ENCODE assay signal across 14 cellular contexts in genomic region chr6:43222418-43223059, GRCh38. TPM values are rescaled to one million over a fixed set of nuclear protein-coding genes. Genes with fewer than 3 reads are reported as not detected.
DNase-seq lines count a peak whose midpoint lies in the region; ATAC-seq and TF ChIP-seq lines count a peak whose summit lies in the region.
"Had no signal": no experiment of that assay in that cellular context is flagged by ENCODE, and none has a peak within 500 bp of the region (broad histone marks: within the 10 kb centered on the region; RNA-seq: fewer than 3 reads in every experiment).

No MANE protein-coding gene starts in this region.

- ATAC-seq in Right ventricle myocardium inferior (no peak), right cardiac atrium (no peak), RWPE2 (ENCODE audit: low read depth) (0 out of 3 replicates have a peak, but pooled peaks have one; percentile 10), HG03196 (IDR thresholded peaks at IDR 0.05; ENCODE audit: unreplicated experiment) (no peak)
- no peak for ATAC-seq in stimulated activated memory B cell treated with anti-CD40 and anti-IgM and Interleukin-4, amounts not matched to agents 10 μg/mL and 1 μg/mL and 100 μg/mL, for 72 hours

- peak; percentile 33 for DNase-seq in Right ventricle myocardium inferior (ENCODE audit: missing footprints)
- DNase-seq in right cardiac atrium, result no peak
- DNase-seq in RWPE2 (ENCODE audit: low spot score), result peak; percentile 36
- DNase-seq in effector memory CD4-positive, alpha-beta T cell, result no peak
- no peak for DNase-seq in activated gamma-delta T cell treated with Interleukin-2 at 50 U/mL for 16 hours
- DNase-seq in MG63, result no peak
- DNase-seq: activated CD4-positive, alpha-beta T cell treated with anti-CD3 and anti-CD28 coated beads for 1 hour; AML-193; DMS53; glutamatergic neuron; NCI-H187 treated with DMSO at 0.1 percent for 48 hours; NCI-H524 had no signal

- H3K4me1 Mint-ChIP-seq in stimulated activated memory B cell treated with anti-CD40 and anti-IgM and Interleukin-4, amounts not matched to agents 10 μg/mL and 1 μg/mL and 100 μg/mL, for 72 hours, result peaks cover 65% of the 10 kb centered on the region

- no peak for TF ChIP-seq CTCF in RWPE2 (IDR thresholded peaks at IDR 0.05; ENCODE audit: poor library complexity, severe bottlenecking)

- H3K27ac ChIP-seq in right cardiac atrium (ENCODE audit: low read length), result no peak overlapping the region
- no peak overlapping the region for H3K27ac ChIP-seq in RWPE2 (ENCODE audit: poor library complexity, severe bottlenecking)
- H3K27ac ChIP-seq in effector memory CD4-positive, alpha-beta T cell (ENCODE audit: insufficient read depth, low read length, poor library complexity, severe bottlenecking), result peak overlapping the region; percentile 97

- H3K9me3 ChIP-seq in right cardiac atrium (ENCODE audit: control insufficient read depth, low read length) (no peaks in the 10 kb centered on the region), RWPE2 (ENCODE audit: severe bottlenecking) (no peaks in the 10 kb centered on the region), MG63 (no peaks in the 10 kb centered on the region)
- no peaks in the 10 kb centered on the region for H3K9me3 ChIP-seq in effector memory CD4-positive, alpha-beta T cell (ENCODE audit: control insufficient read depth, low read length)

- intact Hi-C loops in Right ventricle myocardium inferior (cut with DNase I), result no loop called here
- intact Hi-C loops in right cardiac atrium (cut with DNase I), result no loop called here

- H3K4me3 Mint-ChIP-seq in stimulated activated memory B cell treated with anti-CD40 and anti-IgM and Interleukin-4, amounts not matched to agents 10 μg/mL and 1 μg/mL and 100 μg/mL, for 72 hours, result peak overlapping the region; percentile 13

- peaks cover 50% of the 10 kb centered on the region for H3K36me3 Mint-ChIP-seq in stimulated activated memory B cell treated with anti-CD40 and anti-IgM and Interleukin-4, amounts not matched to agents 10 μg/mL and 1 μg/mL and 100 μg/mL, for 72 hours

- no peaks in the 10 kb centered on the region for H3K9me3 Mint-ChIP-seq in stimulated activated memory B cell treated with anti-CD40 and anti-IgM and Interleukin-4, amounts not matched to agents 10 μg/mL and 1 μg/mL and 100 μg/mL, for 72 hours

- H3K27me3 Mint-ChIP-seq in stimulated activated memory B cell treated with anti-CD40 and anti-IgM and Interleukin-4, amounts not matched to agents 10 μg/mL and 1 μg/mL and 100 μg/mL, for 72 hours, result no peaks in the 10 kb centered on the region

- H3K27me3 ChIP-seq in right cardiac atrium (ENCODE audit: control insufficient read depth, insufficient read depth) (no peaks in the 10 kb centered on the region), RWPE2 (ENCODE audit: insufficient read depth, poor library complexity, severe bottlenecking) (no peaks in the 10 kb centered on the region), MG63 (no peaks in the 10 kb centered on the region)
- no peaks in the 10 kb centered on the region for H3K27me3 ChIP-seq in effector memory CD4-positive, alpha-beta T cell (replicated peaks; ENCODE audit: control insufficient read depth, insufficient read depth, low read length, poor library complexity, severe bottlenecking)

- peaks cover 10% of the 10 kb centered on the region; the same call in 1 of the 2 replicates for H3K36me3 ChIP-seq in RWPE2 (ENCODE audit: low read depth)
- H3K36me3 ChIP-seq in effector memory CD4-positive, alpha-beta T cell (ENCODE audit: control insufficient read depth, insufficient read depth, low read length), result peaks cover 9% of the 10 kb centered on the region
- H3K36me3 ChIP-seq in MG63, result peaks cover 3% of the 10 kb centered on the region

- 92% methylated on average over 15 of the region's 15 CpGs for WGBS in right cardiac atrium

- peak overlapping the region; percentile 95 for H3K27ac Mint-ChIP-seq in stimulated activated memory B cell treated with anti-CD40 and anti-IgM and Interleukin-4, amounts not matched to agents 10 μg/mL and 1 μg/mL and 100 μg/mL, for 72 hours

- no peak overlapping the region for H3K4me3 ChIP-seq in right cardiac atrium (ENCODE audit: low read length)
- no peak overlapping the region for H3K4me3 ChIP-seq in RWPE2 (ENCODE audit: severe bottlenecking)
- H3K4me3 ChIP-seq in effector memory CD4-positive, alpha-beta T cell (ENCODE audit: insufficient read depth, low read depth, low read length, poor library complexity, severe bottlenecking), result no peak overlapping the region
- no peak overlapping the region for H3K4me3 ChIP-seq in MG63

- H3K4me1 ChIP-seq in right cardiac atrium (ENCODE audit: control insufficient read depth, insufficient read depth, low read length), result no peaks in the 10 kb centered on the region
- no peaks in the 10 kb centered on the region for H3K4me1 ChIP-seq in RWPE2 (ENCODE audit: insufficient read depth, poor library complexity, severe bottlenecking)
- H3K4me1 ChIP-seq in effector memory CD4-positive, alpha-beta T cell (ENCODE audit: control insufficient read depth, insufficient read depth, low read length, poor library complexity, severe bottlenecking), result peaks cover 27% of the 10 kb centered on the region

RNA-seq across cellular contexts. Expression of gene DNPH1, which starts 6.7 kb away (rescaled TPM):
- total RNA-seq in Right ventricle myocardium inferior (29.9 TPM), right cardiac atrium (10 to 100 TPM; 25.7 to 43.2 (median 33.8) TPM)
- 60.4 TPM for polyA plus RNA-seq in right cardiac atrium
- total RNA-seq in MG63 (2014; rRNA removed; shearing (Covaris generic); ENCODE audit: low replicate concordance), result 30.8 and 43.0 TPM in 2 replicates

RNA-seq across cellular contexts. Expression of gene TTBK1, which starts 20.7 kb away (rescaled TPM):
- total RNA-seq in Right ventricle myocardium inferior, result 0.19 TPM
- under 1 TPM; 0.33 to 0.69 (median 0.58) TPM for total RNA-seq in right cardiac atrium
- 0.29 TPM for polyA plus RNA-seq in right cardiac atrium
- total RNA-seq in MG63 (2014; rRNA removed; shearing (Covaris generic); ENCODE audit: low replicate concordance), result not detected in 2 replicates

RNA-seq across cellular contexts. Expression of gene CUL9, which starts 40.5 kb away (rescaled TPM):
- total RNA-seq in Right ventricle myocardium inferior, result 14.0 TPM
- 10 to 100 TPM; 14.6 to 18.7 (median 16.3) TPM for total RNA-seq in right cardiac atrium
- polyA plus RNA-seq in right cardiac atrium, result 15.7 TPM
- total RNA-seq in MG63 (2014; rRNA removed; shearing (Covaris generic); ENCODE audit: low replicate concordance), result 6.2 and 47.2 TPM in 2 replicates

RNA-seq across cellular contexts. Expression of gene SRF, which starts 51.5 kb away (rescaled TPM):
- total RNA-seq in Right ventricle myocardium inferior, result 77.6 TPM
- 100 to 1,000 TPM in 1 of 4 donors, 10 to 100 TPM in 3; 64.7 to 114 (median 72.7) TPM for total RNA-seq in right cardiac atrium
- 55.3 TPM for polyA plus RNA-seq in right cardiac atrium
- 20.9 and 22.8 TPM in 2 replicates for total RNA-seq in MG63 (2014; rRNA removed; shearing (Covaris generic); ENCODE audit: low replicate concordance)

Comparison
In these comparisons a context has a peak if more than half of its experiments do, and no peak if none do; other contexts are left out.
1. DNase-seq: peak in Right ventricle myocardium inferior (single experiment) and RWPE2 (single experiment); none in right cardiac atrium (0 of 3), effector memory CD4-positive, alpha-beta T cell (0 of 3), activated gamma-delta T cell treated with Interleukin-2 at 50 U/mL for 16 hours (single experiment) and MG63 (single experiment).